Comparison of ENCODE assay signal across 16 cellular contexts in the genomic region with DNA sequence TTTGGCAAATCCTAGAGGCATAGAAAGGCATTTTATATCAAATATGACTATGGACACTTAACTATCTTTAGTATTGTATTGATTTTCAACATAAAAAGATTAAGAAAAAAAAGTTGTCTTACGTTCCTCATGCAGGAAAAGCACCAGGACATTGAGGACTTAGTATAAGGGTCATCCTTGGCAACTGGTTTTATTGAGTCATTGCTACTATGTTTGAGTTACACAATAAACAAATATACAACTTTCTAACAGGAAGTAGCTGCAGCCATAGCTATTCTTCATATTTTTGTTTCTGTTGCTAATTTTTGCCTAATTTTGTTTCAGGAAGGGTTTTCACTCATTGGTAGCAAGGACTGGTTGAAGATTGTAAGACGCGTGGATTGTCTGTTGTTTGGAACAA.
"Had no signal": no experiment of that assay in that cellular context is flagged by ENCODE, and none has a peak within 500 bp of the region (broad histone marks: within the 10 kb centered on the region; RNA-seq: fewer than 3 reads in every experiment).

No MANE protein-coding gene starts in this region.

- H3K27me3 Mint-ChIP-seq: activated naive CD8-positive, alpha-beta T cell treated with anti-CD3 and anti-CD28 coated beads for 36 hours; memory B cell; type B pancreatic cell had no signal

- H3K4me1 ChIP-seq: ascending aorta, sigmoid colon, suprapubic skin had no signal

- H3K27me3 ChIP-seq: ascending aorta, sigmoid colon, suprapubic skin had no signal

- H3K4me1 Mint-ChIP-seq: activated naive CD8-positive, alpha-beta T cell treated with anti-CD3 and anti-CD28 coated beads for 36 hours; memory B cell had no signal

- H3K9me3 ChIP-seq: ascending aorta, sigmoid colon, suprapubic skin had no signal

- H3K4me3 Mint-ChIP-seq: activated naive CD8-positive, alpha-beta T cell treated with anti-CD3 and anti-CD28 coated beads for 36 hours; activated T-cell treated with anti-CD3 and anti-CD28 coated beads, Interleukin-2, amount 50 U/mL, for 4 hours; memory B cell; type B pancreatic cell had no signal

- ATAC-seq: activated T-cell treated with anti-CD3 and anti-CD28 coated beads, Interleukin-2, amount 50 U/mL, for 4 hours; stimulated activated naive CD8-positive, alpha-beta T cell treated with anti-CD3 and anti-CD28 coated beads, Interleukin-15, Interleukin-2, amounts not matched to agents 100 U/mL and 50 U/mL, for 24 hours had no signal

- FAIRE-seq: colon had no signal

- DNase-seq: activated CD4-positive, alpha-beta T cell treated with anti-CD3 and anti-CD28 coated beads for 1 hour; activated CD4-positive, alpha-beta T cell treated with anti-CD3 and anti-CD28 coated beads, Interleukin-2, amount 50 U/mL, for 48 hours; activated effector memory CD4-positive, alpha-beta T cell treated with anti-CD3 and anti-CD28 coated beads, Interleukin-2, amount 50 U/mL, for 16 hours; activated naive CD8-positive, alpha-beta T cell treated with anti-CD3 and anti-CD28 coated beads for 36 hours; activated T-cell treated with anti-CD3 and anti-CD28 coated beads, Interleukin-2, amount 50 U/mL, for 4 hours; hypothalamus; sigmoid colon; stimulated activated CD4-positive, alpha-beta T cell treated with anti-CD3 and anti-CD28 coated beads, Interleukin-4, amount 100 ng/mL, for 1 hour; stimulated activated CD8-positive, alpha-beta memory T cell treated with anti-CD3 and anti-CD28 coated beads, Interleukin-4, amount 100 ng/mL, for 48 hours; stimulated activated naive CD8-positive, alpha-beta T cell treated with anti-CD3 and anti-CD28 coated beads, Interleukin-15, Interleukin-2, amounts not matched to agents 100 U/mL and 50 U/mL, for 24 hours; T-helper 9 cell had no signal

- H3K9me3 Mint-ChIP-seq: activated naive CD8-positive, alpha-beta T cell treated with anti-CD3 and anti-CD28 coated beads for 36 hours; activated T-cell treated with anti-CD3 and anti-CD28 coated beads, Interleukin-2, amount 50 U/mL, for 4 hours; memory B cell; type B pancreatic cell had no signal

- H3K36me3 Mint-ChIP-seq: type B pancreatic cell had no signal

- H3K4me3 ChIP-seq: ascending aorta, sigmoid colon, suprapubic skin had no signal

- H3K36me3 ChIP-seq: ascending aorta, suprapubic skin had no signal

- H3K27ac Mint-ChIP-seq: activated naive CD8-positive, alpha-beta T cell treated with anti-CD3 and anti-CD28 coated beads for 36 hours; memory B cell; type B pancreatic cell had no signal

- H3K27ac ChIP-seq: ascending aorta, sigmoid colon, suprapubic skin had no signal
